13 cellular contexts compared by ENCODE assay signal in genomic region chr11:11078344-11078743, GRCh38.
DNase-seq lines count a peak whose midpoint lies in the region; ATAC-seq and TF ChIP-seq lines count a peak whose summit lies in the region.
"Had no signal": no experiment of that assay in that cellular context is flagged by ENCODE, and none has a peak within 500 bp of the region (broad histone marks: within the 10 kb centered on the region; RNA-seq: fewer than 3 reads in every experiment).

No MANE protein-coding gene starts in this region.

- TF ChIP-seq CTCF in MCF 10A (IDR thresholded peaks at IDR 0.05; ENCODE audit: unreplicated experiment) (no peak), breast epithelium (IDR thresholded peaks at IDR 0.05) (no peak), RWPE2 (IDR thresholded peaks at IDR 0.05; ENCODE audit: poor library complexity, severe bottlenecking) (peak; percentile 15)

- H3K4me3 Mint-ChIP-seq in MCF 10A (ENCODE audit: unreplicated experiment) = no peak overlapping the region
- H3K4me3 Mint-ChIP-seq: activated naive CD8-positive, alpha-beta T cell had no signal

- H3K4me1 Mint-ChIP-seq in MCF 10A (ENCODE audit: insufficient read depth, unreplicated experiment) = peaks cover 5% of the 10 kb centered on the region

- no peak overlapping the region for H3K27ac Mint-ChIP-seq in MCF 10A (ENCODE audit: low read depth, unreplicated experiment)
- H3K27ac Mint-ChIP-seq: activated naive CD8-positive, alpha-beta T cell had no signal

- BruUV-seq in MCF 10A (replicated peaks; lab: Mats Ljungman, UMichigan) = no TSS peak

- POLR2A ChIA-PET in MCF 10A (lab: Yijun Ruan, JAX) = no interaction called here

- H3K9me3 ChIP-seq in breast epithelium = no peaks in the 10 kb centered on the region
- no peaks in the 10 kb centered on the region for H3K9me3 ChIP-seq in RWPE2 (ENCODE audit: severe bottlenecking)
- H3K9me3 ChIP-seq: spleen had no signal

- CTCF ChIA-PET in MCF 10A (lab: Yijun Ruan, JAX) = interaction anchor here (1.3 to 3.1 kb wide), 2 partner anchors 51 to 417 kb away, joined by 4 to 7 read pairs; no protein-coding TSS in a partner anchor

- H3K36me3 ChIP-seq in breast epithelium (no peaks in the 10 kb centered on the region), RWPE2 (ENCODE audit: low read depth) (no peaks in the 10 kb centered on the region)
- H3K36me3 ChIP-seq: spleen had no signal

- H3K9me3 Mint-ChIP-seq in MCF 10A (ENCODE audit: unreplicated experiment) = no peaks in the 10 kb centered on the region

- H3K27me3 Mint-ChIP-seq in MCF 10A (ENCODE audit: insufficient read depth, unreplicated experiment) = peaks cover 73% of the 10 kb centered on the region

- no peak for TF ChIP-seq POLR2A in breast epithelium (IDR thresholded peaks at IDR 0.05)

- H3K4me3 ChIP-seq in breast epithelium (no peak overlapping the region), RWPE2 (ENCODE audit: severe bottlenecking) (no peak overlapping the region)
- H3K4me3 ChIP-seq: coronary artery, spleen had no signal

- intact Hi-C loops in MCF 10A (cut with micrococcal nuclease) = no loop called here
- intact Hi-C loops in breast epithelium (cut with DNase I; ENCODE audit: low total_unique reads) = no loop called here

- H3K27ac ChIP-seq in breast epithelium = no peak overlapping the region
- H3K27ac ChIP-seq in RWPE2 (ENCODE audit: poor library complexity, severe bottlenecking) = no peak overlapping the region
- H3K27ac ChIP-seq: coronary artery, spleen had no signal

- peak; percentile 13 for DNase-seq in MCF 10A (ENCODE audit: unreplicated experiment)
- DNase-seq in breast epithelium (ENCODE audit: low spot score in 2 of 2) = no peak
- DNase-seq in RWPE2 (ENCODE audit: low spot score) = no peak
- DNase-seq in fibroblast of gingiva (ENCODE audit: low read depth) = peak; percentile 16
- peak; percentile 14 for DNase-seq in superior temporal gyrus (ENCODE audit: extremely low spot score)
- DNase-seq in dedifferentiated amniotic fluid mesenchymal stem cell (ENCODE audit: extremely low spot score) = no peak
- DNase-seq in pons (ENCODE audit: low spot score) = no peak
- DNase-seq: NCI-H1092 treated with DMSO at 0.1 percent for 48 hours, NCI-H345, spleen had no signal

- no peaks in the 10 kb centered on the region for H3K4me1 ChIP-seq in breast epithelium
- no peaks in the 10 kb centered on the region for H3K4me1 ChIP-seq in RWPE2 (ENCODE audit: insufficient read depth, poor library complexity, severe bottlenecking)
- H3K4me1 ChIP-seq: spleen had no signal

- ATAC-seq in RWPE2 (ENCODE audit: low read depth) (no peak), GM21515 (IDR thresholded peaks at IDR 0.05; ENCODE audit: unreplicated experiment) (no peak)

- H3K36me3 Mint-ChIP-seq in MCF 10A (ENCODE audit: insufficient read depth, unreplicated experiment) = no peaks in the 10 kb centered on the region
- H3K36me3 Mint-ChIP-seq: activated naive CD8-positive, alpha-beta T cell had no signal

- no peaks in the 10 kb centered on the region for H3K27me3 ChIP-seq in breast epithelium
- H3K27me3 ChIP-seq in RWPE2 (ENCODE audit: insufficient read depth, poor library complexity, severe bottlenecking) = no peaks in the 10 kb centered on the region

Comparison
In these comparisons a context has a peak if more than half of its experiments do, and no peak if none do; other contexts are left out.
1. DNase-seq: peak in MCF 10A (single experiment), fibroblast of gingiva (single experiment) and superior temporal gyrus (single experiment); none in breast epithelium (0 of 2), RWPE2 (single experiment), dedifferentiated amniotic fluid mesenchymal stem cell (single experiment) and pons (single experiment).